18 cellular contexts compared by ENCODE assay signal in the genomic region with DNA sequence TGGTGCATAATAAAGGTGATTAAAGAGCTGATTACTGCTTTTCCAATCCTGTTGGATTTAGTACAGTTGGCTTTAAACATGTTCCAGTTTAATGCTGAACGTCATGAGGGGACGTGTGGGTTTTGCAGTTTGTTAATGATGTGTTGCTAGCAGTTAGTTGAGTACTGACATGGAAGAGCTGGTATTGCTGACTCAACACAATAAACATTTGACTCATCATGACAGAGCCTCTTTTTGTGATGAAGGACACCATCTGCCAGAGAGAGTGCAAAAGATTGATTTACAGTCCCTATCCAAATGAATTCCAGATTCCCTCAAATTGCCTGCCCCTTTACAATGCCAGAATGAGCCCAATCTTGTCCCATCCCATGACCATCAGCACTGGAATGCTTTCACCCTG.
DNase-seq lines count a peak whose midpoint lies in the region; ATAC-seq and TF ChIP-seq lines count a peak whose summit lies in the region.
"Had no signal": no experiment of that assay in that cellular context is flagged by ENCODE, and none has a peak within 500 bp of the region (broad histone marks: within the 10 kb centered on the region; RNA-seq: fewer than 3 reads in every experiment).

No MANE protein-coding gene starts in this region.

- H2AFZ ChIP-seq in PC-3 (ENCODE audit: low read length) (no peak overlapping the region), fibroblast of lung (ENCODE audit: low read length) (no peak overlapping the region), smooth muscle cell (ENCODE audit: low read depth) (no peak overlapping the region)
- H2AFZ ChIP-seq: hepatocyte, PC-9 had no signal

- H3K9me3 ChIP-seq in PC-3 (ENCODE audit: low read length): no peaks in the 10 kb centered on the region
- H3K9me3 ChIP-seq in fibroblast of lung (ENCODE audit: control insufficient read depth, insufficient read depth, low read depth, low read length): no peaks in the 10 kb centered on the region
- H3K9me3 ChIP-seq in smooth muscle cell (replicated peaks; ENCODE audit: low read depth): no peaks in the 10 kb centered on the region

- no peaks in the 10 kb centered on the region for H3F3A ChIP-seq in PC-3 (ENCODE audit: low read length, unreplicated experiment)
- peaks cover 26% of the 10 kb centered on the region for H3F3A ChIP-seq in smooth muscle cell (ENCODE audit: low read depth)

- WGBS in smooth muscle cell (ENCODE audit: low lambda C conversion rate): 2% methylated on average over 2 of the region's 2 CpGs

- H3K79me2 ChIP-seq in PC-3 (ENCODE audit: low read length) (no peaks in the 10 kb centered on the region), fibroblast of lung (ENCODE audit: control insufficient read depth, insufficient read depth, low read length) (no peaks in the 10 kb centered on the region), smooth muscle cell (ENCODE audit: low read depth) (no peaks in the 10 kb centered on the region)
- H3K79me2 ChIP-seq: hepatocyte had no signal

- no TSS peak for BruUV-seq in PC-3 (replicated peaks; lab: Mats Ljungman, UMichigan)

- H3K27ac ChIP-seq in PC-3 (ENCODE audit: low read length) (peak overlapping the region; percentile 23), fibroblast of lung (ENCODE audit: insufficient read depth, low read length) (no peak overlapping the region), smooth muscle cell (ENCODE audit: low read depth) (peak overlapping the region; percentile 52)
- H3K27ac ChIP-seq: esophagus muscularis mucosa, hepatocyte, PC-9 had no signal

- H3K4me3 ChIP-seq in PC-3 (ENCODE audit: low read length): no peak overlapping the region
- no peak overlapping the region for H3K4me3 ChIP-seq in fibroblast of lung (replicated peaks in 1 of 4; ENCODE audit: control extremely low read depth in 1 of 4, insufficient read depth in 1 of 4, low read depth in 3 of 4, low read length in 4 of 4)
- no peak overlapping the region for H3K4me3 ChIP-seq in smooth muscle cell
- H3K4me3 ChIP-seq: esophagus muscularis mucosa, hepatocyte, PC-9 had no signal

- DNase-seq in DMS53 (lab: John Stamatoyannopoulos, UW) (peak; percentile 57), DMS53 treated with DMSO at 0.1 percent for 48 hours (lab: John Stamatoyannopoulos, UW; ENCODE audit: unreplicated experiment) (no peak), PC-3 (peak; percentile 92), fibroblast of lung (ENCODE audit: low read depth in 2 of 2) (peak; percentile 60 to 86), smooth muscle cell (lab: John Stamatoyannopoulos, UW; ENCODE audit: unreplicated experiment) (no peak), NCI-H1436 treated with DMSO at 0.1 percent for 48 hours (lab: John Stamatoyannopoulos, UW) (no peak), NCI-H1105 treated with DMSO at 0.1 percent for 48 hours (lab: John Stamatoyannopoulos, UW) (no peak), dermis blood vessel endothelial cell (no peak)
- DNase-seq: activated CD4-positive, alpha-beta T cell treated with anti-CD3 and anti-CD28 coated beads, Interleukin-2, amount 50 U/mL, for 1 hour; activated naive CD4-positive, alpha-beta T cell treated with anti-CD3 and anti-CD28 coated beads for 36 hours; CD4-positive, alpha-beta T cell; NCI-H1048; NCI-H774; PC-9; stimulated activated naive CD8-positive, alpha-beta T cell treated with anti-CD3 and anti-CD28 coated beads, Interleukin-15, Interleukin-2, amounts not matched to agents 100 U/mL and 50 U/mL, for 24 hours; trophoblast cell had no signal

- H3K36me3 ChIP-seq in PC-3 (ENCODE audit: low read depth, low read length): no peaks in the 10 kb centered on the region
- no peaks in the 10 kb centered on the region for H3K36me3 ChIP-seq in fibroblast of lung (ENCODE audit: control insufficient read depth, insufficient read depth, low read length)
- H3K36me3 ChIP-seq in smooth muscle cell (ENCODE audit: low read depth): no peaks in the 10 kb centered on the region
- H3K36me3 ChIP-seq: esophagus muscularis mucosa had no signal

- peak overlapping the region; percentile 20 for H3K4me2 ChIP-seq in PC-3 (ENCODE audit: low read length)
- H3K4me2 ChIP-seq in fibroblast of lung (ENCODE audit: extremely low read depth, insufficient read depth, low read length): no peak overlapping the region
- peak overlapping the region; percentile 67 for H3K4me2 ChIP-seq in smooth muscle cell
- H3K4me2 ChIP-seq: hepatocyte, PC-9 had no signal

- CTCF ChIA-PET in PC-3 (lab: Charles Lee): no interaction called here

- H3K4me1 ChIP-seq in PC-3 (ENCODE audit: insufficient read depth, low read length): peaks cover 23% of the 10 kb centered on the region
- no peaks in the 10 kb centered on the region for H3K4me1 ChIP-seq in fibroblast of lung (ENCODE audit: control insufficient read depth, extremely low read depth, insufficient read depth, low read length)
- H3K4me1 ChIP-seq in smooth muscle cell (ENCODE audit: low read depth): no peaks in the 10 kb centered on the region

- TF ChIP-seq CTCF in PC-3 (conservative IDR thresholded peaks at IDR 0.05; ENCODE audit: low read depth, low read length): no peak
- TF ChIP-seq CTCF in fibroblast of lung (conservative IDR thresholded peaks at IDR 0.05 in 1 of 2, IDR thresholded peaks at IDR 0.05 in 1 of 2; ENCODE audit: low read depth in 1 of 2, low read length in 2 of 2): no peak
- TF ChIP-seq CTCF in smooth muscle cell (IDR thresholded peaks at IDR 0.05; ENCODE audit: borderline replicate concordance, insufficient read depth, poor library complexity, severe bottlenecking): no peak

- ATAC-seq in PC-3: peak; percentile 98
- ATAC-seq: stimulated activated naive CD8-positive, alpha-beta T cell treated with anti-CD3 and anti-CD28 coated beads, Interleukin-15, Interleukin-2, amounts not matched to agents 100 U/mL and 50 U/mL, for 24 hours had no signal

- no peak overlapping the region for H3K9ac ChIP-seq in PC-3 (ENCODE audit: low read length)
- H3K9ac ChIP-seq in fibroblast of lung (ENCODE audit: insufficient read depth, low read length): no peak overlapping the region
- H3K9ac ChIP-seq in smooth muscle cell (ENCODE audit: low read depth): no peak overlapping the region

- no peaks in the 10 kb centered on the region for H3K9me2 ChIP-seq in PC-3 (replicated peaks; ENCODE audit: low read length)

- H3K27me3 ChIP-seq in PC-3 (ENCODE audit: low read length) (no peaks in the 10 kb centered on the region), fibroblast of lung (ENCODE audit: control insufficient read depth, insufficient read depth, low read length) (no peaks in the 10 kb centered on the region), smooth muscle cell (ENCODE audit: low read depth) (no peaks in the 10 kb centered on the region)
- H3K27me3 ChIP-seq: esophagus muscularis mucosa, hepatocyte had no signal

- POLR2A ChIA-PET in PC-3 (lab: Charles Lee; ENCODE audit: unreplicated experiment): no interaction called here

- intact Hi-C loops in PC-3 (cut with micrococcal nuclease): no loop called here

- H4K20me1 ChIP-seq in PC-3 (ENCODE audit: low read length) (no peaks in the 10 kb centered on the region), fibroblast of lung (ENCODE audit: control insufficient read depth, extremely low read depth, insufficient read depth, low read length) (no peaks in the 10 kb centered on the region), smooth muscle cell (ENCODE audit: low read depth) (no peaks in the 10 kb centered on the region)

Comparison
In these comparisons a context has a peak if more than half of its experiments do, and no peak if none do; other contexts are left out.
1. DNase-seq: peak in DMS53 (single experiment), PC-3 (single experiment) and fibroblast of lung (2 of 2); none in DMS53 treated with DMSO at 0.1 percent for 48 hours (single experiment), smooth muscle cell (single experiment), NCI-H1436 treated with DMSO at 0.1 percent for 48 hours (single experiment), NCI-H1105 treated with DMSO at 0.1 percent for 48 hours (single experiment) and dermis blood vessel endothelial cell (single experiment).